In genomic region chr19:47730521-47730889, GRCh38 we compare ENCODE assay signal across 1 cellular context.
TF ChIP-seq lines count a peak whose summit lies in the region.

No MANE protein-coding gene starts in this region.

TF ChIP-seq in HepG2, 621 proteins besides CTCF, POLR2A, EP300 and RAD21:
- TF ChIP-seq MTF2 (CRISPR knock-in tag; IDR thresholded peaks at IDR 0.05; ENCODE audit: borderline replicate concordance) (no peak), CHD4 (IDR thresholded peaks at IDR 0.05; ENCODE audit: borderline replicate concordance, low read length) (peak; percentile 55; the same call in 1 of the 2 replicates)
